2 cellular contexts compared by ENCODE assay signal in the genomic region with DNA sequence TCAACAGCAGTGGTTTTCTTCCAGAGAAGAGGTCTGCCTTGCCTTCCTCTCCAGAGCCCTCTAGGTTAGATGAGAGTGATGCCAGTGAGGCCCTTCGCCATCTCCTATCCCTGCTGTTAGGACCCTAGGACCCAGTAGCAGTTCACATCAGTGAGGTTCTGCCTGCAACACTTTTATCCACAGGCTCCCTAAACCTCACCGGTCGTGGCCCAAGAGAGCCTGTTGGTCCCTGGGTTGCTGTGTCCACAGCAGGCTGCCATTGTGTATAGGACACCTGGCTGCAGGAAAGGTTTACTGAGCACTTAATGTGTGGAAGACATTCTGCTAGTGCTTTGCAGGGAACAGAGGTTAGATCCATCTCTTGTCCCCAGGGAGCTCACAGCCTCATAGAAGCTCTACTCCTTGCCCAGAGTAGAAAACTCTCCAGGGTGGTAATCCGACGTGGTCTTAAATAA.
TF ChIP-seq lines count a peak whose summit lies in the region.

No MANE protein-coding gene starts in this region.

TF ChIP-seq in HEK293, 187 proteins besides CTCF, POLR2A, EP300 and RAD21:
- TF ChIP-seq ZIC2 (tag by site-specific recombination; IDR thresholded peaks at IDR 0.05) (peak; percentile 35), ZNF335 (tag by site-specific recombination; conservative IDR thresholded peaks at IDR 0.05) (peak; percentile 55), ZBTB48 (tag by site-specific recombination; IDR thresholded peaks at IDR 0.05) (peak; percentile 64), SCRT1 (tag by site-specific recombination; IDR thresholded peaks at IDR 0.05; ENCODE audit: borderline replicate concordance) (0 out of 2 replicates have a peak, but pooled peaks have one; percentile 6), ZSCAN16 (tag by site-specific recombination; IDR thresholded peaks at IDR 0.05) (peak; percentile 90)
- TF ChIP-seq, protein P1, sequence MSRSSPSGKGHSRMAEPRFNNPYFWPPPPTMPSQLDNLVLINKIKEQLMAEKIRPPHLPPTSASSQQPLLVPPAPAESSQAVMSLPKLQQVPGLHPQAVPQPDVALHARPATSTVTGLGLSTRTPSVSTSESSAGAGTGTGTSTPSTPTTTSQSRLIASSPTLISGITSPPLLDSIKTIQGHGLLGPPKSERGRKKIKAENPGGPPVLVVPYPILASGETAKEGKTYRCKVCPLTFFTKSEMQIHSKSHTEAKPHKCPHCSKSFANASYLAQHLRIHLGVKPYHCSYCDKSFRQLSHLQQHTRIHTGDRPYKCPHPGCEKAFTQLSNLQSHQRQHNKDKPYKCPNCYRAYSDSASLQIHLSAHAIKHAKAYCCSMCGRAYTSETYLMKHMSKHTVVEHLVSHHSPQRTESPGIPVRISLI (tag by site-specific recombination; IDR thresholded peaks at IDR 0.05) = no peak
- TF ChIP-seq, protein P2, sequence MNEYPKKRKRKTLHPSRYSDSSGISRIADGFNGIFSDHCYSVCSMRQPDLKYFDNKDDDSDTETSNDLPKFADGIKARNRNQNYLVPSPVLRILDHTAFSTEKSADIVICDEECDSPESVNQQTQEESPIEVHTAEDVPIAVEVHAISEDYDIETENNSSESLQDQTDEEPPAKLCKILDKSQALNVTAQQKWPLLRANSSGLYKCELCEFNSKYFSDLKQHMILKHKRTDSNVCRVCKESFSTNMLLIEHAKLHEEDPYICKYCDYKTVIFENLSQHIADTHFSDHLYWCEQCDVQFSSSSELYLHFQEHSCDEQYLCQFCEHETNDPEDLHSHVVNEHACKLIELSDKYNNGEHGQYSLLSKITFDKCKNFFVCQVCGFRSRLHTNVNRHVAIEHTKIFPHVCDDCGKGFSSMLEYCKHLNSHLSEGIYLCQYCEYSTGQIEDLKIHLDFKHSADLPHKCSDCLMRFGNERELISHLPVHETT (tag by site-specific recombination; IDR thresholded peaks at IDR 0.05) = no peak
- TF ChIP-seq, protein P3, sequence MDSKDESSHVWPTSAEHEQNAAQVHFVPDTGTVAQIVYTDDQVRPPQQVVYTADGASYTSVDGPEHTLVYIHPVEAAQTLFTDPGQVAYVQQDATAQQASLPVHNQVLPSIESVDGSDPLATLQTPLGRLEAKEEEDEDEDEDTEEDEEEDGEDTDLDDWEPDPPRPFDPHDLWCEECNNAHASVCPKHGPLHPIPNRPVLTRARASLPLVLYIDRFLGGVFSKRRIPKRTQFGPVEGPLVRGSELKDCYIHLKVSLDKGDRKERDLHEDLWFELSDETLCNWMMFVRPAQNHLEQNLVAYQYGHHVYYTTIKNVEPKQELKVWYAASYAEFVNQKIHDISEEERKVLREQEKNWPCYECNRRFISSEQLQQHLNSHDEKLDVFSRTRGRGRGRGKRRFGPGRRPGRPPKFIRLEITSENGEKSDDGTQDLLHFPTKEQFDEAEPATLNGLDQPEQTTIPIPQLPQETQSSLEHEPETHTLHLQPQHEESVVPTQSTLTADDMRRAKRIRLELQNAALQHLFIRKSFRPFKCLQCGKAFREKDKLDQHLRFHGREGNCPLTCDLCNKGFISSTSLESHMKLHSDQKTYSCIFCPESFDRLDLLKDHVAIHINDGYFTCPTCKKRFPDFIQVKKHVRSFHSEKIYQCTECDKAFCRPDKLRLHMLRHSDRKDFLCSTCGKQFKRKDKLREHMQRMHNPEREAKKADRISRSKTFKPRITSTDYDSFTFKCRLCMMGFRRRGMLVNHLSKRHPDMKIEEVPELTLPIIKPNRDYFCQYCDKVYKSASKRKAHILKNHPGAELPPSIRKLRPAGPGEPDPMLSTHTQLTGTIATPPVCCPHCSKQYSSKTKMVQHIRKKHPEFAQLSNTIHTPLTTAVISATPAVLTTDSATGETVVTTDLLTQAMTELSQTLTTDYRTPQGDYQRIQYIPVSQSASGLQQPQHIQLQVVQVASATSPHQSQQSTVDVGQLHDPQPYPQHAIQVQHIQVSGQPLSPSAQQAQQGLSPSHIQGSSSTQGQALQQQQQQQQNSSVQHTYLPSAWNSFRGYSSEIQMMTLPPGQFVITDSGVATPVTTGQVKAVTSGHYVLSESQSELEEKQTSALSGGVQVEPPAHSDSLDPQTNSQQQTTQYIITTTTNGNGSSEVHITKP (tag by site-specific recombination; IDR thresholded peaks at IDR 0.05) = peak; percentile 10
TF ChIP-seq in HEK293: peak in this region for 6.

TF ChIP-seq in H1, 55 proteins besides CTCF, POLR2A, EP300 and RAD21:
- TF ChIP-seq, protein P4, sequence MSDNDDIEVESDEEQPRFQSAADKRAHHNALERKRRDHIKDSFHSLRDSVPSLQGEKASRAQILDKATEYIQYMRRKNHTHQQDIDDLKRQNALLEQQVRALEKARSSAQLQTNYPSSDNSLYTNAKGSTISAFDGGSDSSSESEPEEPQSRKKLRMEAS (IDR thresholded peaks at IDR 0.05) = no peak
